In the genomic region with DNA sequence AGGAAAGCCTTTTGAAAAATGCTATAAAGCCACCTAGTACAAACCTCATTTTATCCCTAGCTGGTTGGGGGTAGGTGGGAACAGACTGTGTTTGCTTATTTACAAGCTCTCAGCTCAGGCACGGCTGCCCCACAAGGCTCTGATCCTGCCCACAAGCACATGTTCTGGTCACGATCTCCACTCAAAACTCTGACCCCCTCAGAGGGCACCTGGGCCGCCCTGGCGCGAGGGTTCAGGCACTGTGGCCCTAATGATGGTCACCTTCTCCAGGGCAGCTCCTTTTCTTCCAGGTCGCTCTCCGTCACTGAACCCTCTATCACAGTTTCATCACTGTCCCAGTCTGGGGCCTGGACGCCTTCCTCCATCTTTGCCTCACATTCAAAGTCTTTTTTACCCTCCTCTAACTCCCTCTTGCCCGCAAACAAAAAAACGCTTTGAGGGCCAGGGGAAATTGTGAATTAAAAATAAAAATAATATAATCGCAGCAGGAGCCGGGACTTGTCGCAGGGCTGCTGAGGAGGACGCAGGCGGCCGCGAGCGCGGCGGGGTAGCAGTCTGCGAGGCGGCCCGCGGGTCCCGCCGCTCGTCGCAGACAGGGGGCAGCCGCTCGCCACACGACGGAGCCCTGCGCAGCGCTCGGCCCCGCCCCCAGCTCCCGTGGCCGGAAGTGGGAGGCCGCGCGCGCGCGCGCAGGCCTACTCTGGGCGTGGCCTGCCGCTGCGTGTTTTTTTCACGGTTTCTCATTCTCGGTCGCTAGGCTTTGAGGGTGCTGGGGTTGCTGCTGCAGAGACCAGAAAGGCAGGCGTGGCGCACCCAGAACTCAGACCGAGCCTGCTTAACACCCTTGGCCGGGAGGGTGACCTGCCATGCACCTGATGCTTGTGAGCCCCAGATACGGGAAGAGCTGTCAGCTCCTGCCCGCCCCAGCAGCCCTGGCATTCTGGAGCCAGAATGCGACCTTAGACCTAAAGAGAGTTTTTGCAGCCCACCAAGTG, we compare ENCODE assay signal across 8 cellular contexts. TPM values are rescaled to one million over a fixed set of nuclear protein-coding genes. Genes with fewer than 3 reads are reported as not detected.
DNase-seq lines count a peak whose midpoint lies in the region; ATAC-seq, FAIRE-seq and TF ChIP-seq lines count a peak whose summit lies in the region.

TSS of gene ANKRD31 (minus strand) at position 557 of the 995 bp plus-strand sequence. CDS start at position 365, 192 bp downstream.

- TSS peak; percentile 43 for BruUV-seq in endothelial cell of umbilical vein (replicated peaks; lab: Mats Ljungman, UMichigan)

- intact Hi-C loops in endothelial cell of umbilical vein (cut with micrococcal nuclease), result loop anchor here (1.0 to 10.0 kb wide), 7 partner anchors 101 to 1020 kb away; partner anchors contain the start of genes GCNT4, HMGCR and POC5

- no peak within 1 kb of the TSS for H3K27ac ChIP-seq in endothelial cell of umbilical vein (ENCODE audit: insufficient read depth, low read depth, low read length)

- in situ Hi-C loops in Caki2 (cut with HindIII; ENCODE audit: low pct_unique_long_range_greater_than_20kb, low sequenced_read_pairs), result no loop called here

- no peaks in the 10 kb centered on the region for H4K20me1 ChIP-seq in endothelial cell of umbilical vein (replicated peaks; ENCODE audit: control insufficient read depth, extremely low read depth, insufficient read depth, low read length)

- POLR2A ChIA-PET in endothelial cell of umbilical vein (lab: Charles Lee), result interaction anchor here (1.2 kb wide), 1 partner anchor 100 kb away, joined by 3 read pairs; the partner anchor contains the start of gene HMGCR

- H3K4me3 ChIP-seq in endothelial cell of umbilical vein (replicated peaks in 1 of 3; ENCODE audit: insufficient read depth in 1 of 3, low read depth in 1 of 3, low read length in 3 of 3), result peak within 1 kb of the TSS; percentile 8 to 57 (median 53)

- H3K36me3 ChIP-seq in endothelial cell of umbilical vein (ENCODE audit: control insufficient read depth in 2 of 2, extremely low read depth in 1 of 2, insufficient read depth in 2 of 2, low read length in 2 of 2), result no peaks in the 10 kb centered on the region

- dilution Hi-C loops in endothelial cell of umbilical vein (cut with MboI; ENCODE audit: extremely low pct_ligation_motif_present, low sequenced_read_pairs), result no loop called here

- TF ChIP-seq POLR2A in endothelial cell of umbilical vein (IDR thresholded peaks at IDR 0.05; ENCODE audit: low read depth, low read length), result peak; percentile 38

- H2AFZ ChIP-seq in endothelial cell of umbilical vein (ENCODE audit: low read depth, low read length), result peak within 1 kb of the TSS; percentile 99

- peak; percentile 75 for FAIRE-seq in endothelial cell of umbilical vein (lab: Jason Lieb, UNC)

- no peaks in the 10 kb centered on the region for H3K79me2 ChIP-seq in endothelial cell of umbilical vein (ENCODE audit: control insufficient read depth, insufficient read depth, low read length)

- CTCF ChIA-PET in endothelial cell of umbilical vein (lab: Charles Lee), result interaction anchor here (0.7 to 3.7 kb wide), 29 partner anchors 10 to 1347 kb away, joined by 3 to 56 read pairs (median 4); partner anchors contain the start of gene HMGCR

- no peaks in the 10 kb centered on the region for H3K9me3 ChIP-seq in endothelial cell of umbilical vein (replicated peaks; ENCODE audit: control insufficient read depth, insufficient read depth, low read length)

- H3K9ac ChIP-seq in endothelial cell of umbilical vein (replicated peaks; ENCODE audit: extremely low read depth, insufficient read depth, low read length), result no peak within 1 kb of the TSS

- ATAC-seq in GM19468 (IDR thresholded peaks at IDR 0.05; ENCODE audit: extremely low read depth, unreplicated experiment), result peak; percentile 86

- H3K9me1 ChIP-seq in endothelial cell of umbilical vein (replicated peaks; ENCODE audit: control insufficient read depth, extremely low read depth, insufficient read depth, low read length), result no peaks in the 10 kb centered on the region

- no peaks in the 10 kb centered on the region for H3K27me3 ChIP-seq in endothelial cell of umbilical vein (ENCODE audit: control insufficient read depth in 2 of 2, insufficient read depth in 2 of 2, low read length in 2 of 2)

- DNase-seq in Caki2 (ENCODE audit: low read depth) (peak; percentile 78), HS-5 (ENCODE audit: low read depth) (peak; percentile 32), NOMO-1 treated with DMSO at 0.1 percent for 48 hours (lab: John Stamatoyannopoulos, UW; ENCODE audit: unreplicated experiment) (peak; percentile 74), endothelial cell of umbilical vein (ENCODE audit: low read depth, low spot score) (peak; percentile 71), middle frontal gyrus (ENCODE audit: extremely low spot score, low spot score) (peak; percentile 76)
- peak; percentile 90 for DNase-seq in activated CD8-positive, alpha-beta memory T cell treated with anti-CD3 and anti-CD28 coated beads, Interleukin-2, amount 50 U/mL, for 4 hours
- peak; percentile 83 to 84 for DNase-seq in stimulated activated CD8-positive, alpha-beta memory T cell treated with anti-CD3 and anti-CD28 coated beads, Interleukin-2, amount 100 ng/mL, for 1 hour (ENCODE audit: low read depth in 2 of 2)

- peak within 1 kb of the TSS; percentile 61 for H3K4me2 ChIP-seq in endothelial cell of umbilical vein (ENCODE audit: insufficient read depth, low read length)

- TF ChIP-seq CTCF in endothelial cell of umbilical vein (IDR thresholded peaks at IDR 0.05; ENCODE audit: extremely low read depth in 1 of 2, insufficient read depth in 1 of 2, low read depth in 1 of 2, low read length in 2 of 2), result peak; percentile 67 to 86

- peaks cover 3% of the 10 kb centered on the region for H3K4me1 ChIP-seq in endothelial cell of umbilical vein (ENCODE audit: control insufficient read depth, extremely low read depth, insufficient read depth, low read length)

TF ChIP-seq in endothelial cell of umbilical vein, 7 proteins besides CTCF, POLR2A, EP300 and RAD21:
- TF ChIP-seq, protein P1, sequence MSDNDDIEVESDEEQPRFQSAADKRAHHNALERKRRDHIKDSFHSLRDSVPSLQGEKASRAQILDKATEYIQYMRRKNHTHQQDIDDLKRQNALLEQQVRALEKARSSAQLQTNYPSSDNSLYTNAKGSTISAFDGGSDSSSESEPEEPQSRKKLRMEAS (IDR thresholded peaks at IDR 0.05; ENCODE audit: insufficient read depth, insufficient read length), result no peak
- TF ChIP-seq POLR2AphosphoS5 (IDR thresholded peaks at IDR 0.05; ENCODE audit: insufficient read depth, low read depth, low read length), result peak; percentile 49
TF ChIP-seq in endothelial cell of umbilical vein: peak in this region for 1.

RNA-seq across cellular contexts. Expression of gene ANKRD31, which starts in this region (rescaled TPM):
- total RNA-seq in Caki2 (2014; rRNA removed; shearing (Covaris generic); ENCODE audit: low replicate concordance), result 0.07 and 0.38 TPM in 2 replicates
- not detected in 2 replicates for total RNA-seq in endothelial cell of umbilical vein
- not detected in 2 replicates for polyA plus RNA-seq in endothelial cell of umbilical vein
- polyA plus RNA-seq in endothelial cell of umbilical vein (2011; cell fraction: cytosol; rRNA removed), result not detected in 2 replicates
- polyA plus RNA-seq in endothelial cell of umbilical vein (2011; cell fraction: nucleus; rRNA removed), result 0.03 TPM in 1 of 2 replicates, not detected in the other
- polyA plus RNA-seq in endothelial cell of umbilical vein (2012), result not detected in 2 replicates
- polyA minus RNA-seq in endothelial cell of umbilical vein, result not detected in 2 replicates
- polyA minus RNA-seq in endothelial cell of umbilical vein (2011; cell fraction: cytosol; rRNA and poly(A)+ RNA removed), result not detected
- 0.05 TPM in 1 of 2 replicates, not detected in the other for polyA minus RNA-seq in endothelial cell of umbilical vein (2011; cell fraction: nucleus; rRNA and poly(A)+ RNA removed)

Comparison
In these comparisons a context has a peak if more than half of its experiments do, and no peak if none do; other contexts are left out.
1. Peak in DNase-seq in Caki2; RNA of the gene not detected or under 1 TPM.
2. Peak in DNase-seq, H3K4me3 ChIP-seq and H3K4me2 ChIP-seq in endothelial cell of umbilical vein; RNA of the gene not detected or under 1 TPM.
3. DNase-seq: peak in every context shown above with its lines; median percentile 90 in activated CD8-positive, alpha-beta memory T cell treated with anti-CD3 and anti-CD28 coated beads, Interleukin-2, amount 50 U/mL, for 4 hours; 84 in stimulated activated CD8-positive, alpha-beta memory T cell treated with anti-CD3 and anti-CD28 coated beads, Interleukin-2, amount 100 ng/mL, for 1 hour; 78 in Caki2; 76 in middle frontal gyrus; 74 in NOMO-1 treated with DMSO at 0.1 percent for 48 hours; 71 in endothelial cell of umbilical vein; 32 in HS-5.